In genomic region chr4:80302616-80303223, GRCh38 we compare ENCODE assay signal across 7 cellular contexts. TPM values are rescaled to one million over a fixed set of nuclear protein-coding genes. Genes with fewer than 3 reads are reported as not detected.
"Had no signal": no experiment of that assay in that cellular context is flagged by ENCODE, and none has a peak within 500 bp of the region (broad histone marks: within the 10 kb centered on the region; RNA-seq: fewer than 3 reads in every experiment).

No MANE protein-coding gene starts in this region.

- H3K27ac ChIP-seq: HL-60 had no signal

- H3K4me1 Mint-ChIP-seq: IgD-negative memory B cell had no signal

- H3K4me3 Mint-ChIP-seq: IgD-negative memory B cell had no signal

- DNase-seq: IMR-90, KBM-7 had no signal

- H3K4me3 ChIP-seq: K562 had no signal

- H3K27ac Mint-ChIP-seq: IgD-negative memory B cell had no signal

RNA-seq across cellular contexts. Expression of gene CFAP299, which starts 32.8 kb away (rescaled TPM):
- total RNA-seq: HepG2, HT-29 had no signal
- polyA plus RNA-seq: HepG2, IgD-negative memory B cell had no signal

RNA-seq across cellular contexts. Expression of gene FGF5, which starts 36.3 kb away (rescaled TPM):
- total RNA-seq: HepG2, HT-29 had no signal
- polyA plus RNA-seq: HepG2, IgD-negative memory B cell had no signal
